Comparison of ENCODE assay signal across 1 cellular context in the genomic region with DNA sequence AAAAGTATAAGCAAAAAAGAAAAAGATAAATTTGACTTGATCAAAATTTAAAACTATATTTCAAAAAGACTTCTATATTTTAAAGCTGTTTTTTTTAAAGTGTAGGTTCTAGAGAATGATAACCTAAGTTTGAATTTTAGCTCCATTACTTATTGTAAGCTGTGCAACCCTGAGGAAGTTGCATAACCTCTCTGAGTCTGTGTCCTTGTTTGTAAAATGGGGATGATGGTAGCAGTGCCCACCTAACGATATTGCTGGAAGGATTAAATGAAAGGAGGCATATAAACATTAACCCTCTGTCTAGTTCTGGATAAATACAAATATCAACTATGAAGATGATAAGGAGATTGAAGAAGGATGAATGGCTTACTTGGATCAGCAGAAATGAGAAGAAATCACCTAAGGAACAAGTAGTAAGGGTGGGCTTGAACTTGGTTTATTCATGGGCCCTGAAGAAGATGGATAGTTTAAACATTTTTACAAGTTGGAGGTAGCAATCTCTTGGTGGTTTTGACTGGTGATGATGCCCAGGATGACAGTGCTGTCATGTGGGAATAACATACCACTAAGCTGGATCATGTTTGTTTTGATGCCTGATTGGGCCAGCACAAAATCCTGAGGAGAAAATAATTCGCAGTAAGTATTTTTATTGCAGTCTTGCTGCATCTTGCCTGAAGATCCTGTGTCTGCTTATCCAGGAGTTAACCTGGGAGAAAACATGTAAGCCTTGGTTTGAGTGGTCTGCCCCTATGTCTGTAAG.
TF ChIP-seq lines count a peak whose summit lies in the region.

No MANE protein-coding gene starts in this region.

TF ChIP-seq in IMR-90, 13 proteins besides CTCF, POLR2A, EP300 and RAD21 (continued from another document):
- no peak for TF ChIP-seq ELK1 (IDR thresholded peaks at IDR 0.05; ENCODE audit: borderline replicate concordance, low read depth, low read length)
- TF ChIP-seq USF2 (IDR thresholded peaks at IDR 0.05; ENCODE audit: low read depth, low read length): no peak
- no peak for TF ChIP-seq SMC3 (IDR thresholded peaks at IDR 0.05; ENCODE audit: low read depth, low read length)
